In genomic region chr12:46456356-46457334, GRCh38 we compare ENCODE assay signal across 15 cellular contexts.
DNase-seq lines count a peak whose midpoint lies in the region; ATAC-seq, FAIRE-seq and TF ChIP-seq lines count a peak whose summit lies in the region.
"Had no signal": no experiment of that assay in that cellular context is flagged by ENCODE, and none has a peak within 500 bp of the region (broad histone marks: within the 10 kb centered on the region; RNA-seq: fewer than 3 reads in every experiment).

No MANE protein-coding gene starts in this region.

- no peak overlapping the region for H3K4me3 ChIP-seq in fibroblast of villous mesenchyme (ENCODE audit: low read depth, low read length)
- H3K4me3 ChIP-seq in vagina: no peak overlapping the region
- H3K4me3 ChIP-seq in prostate gland: no peak overlapping the region
- H3K4me3 ChIP-seq: cardiac muscle cell had no signal

- peak; percentile 69 for FAIRE-seq in TTC549 (lab: Jason Lieb, UNC)

- no peaks in the 10 kb centered on the region for H3K9me3 ChIP-seq in vagina
- no peaks in the 10 kb centered on the region for H3K9me3 ChIP-seq in prostate gland

- H3K9me3 Mint-ChIP-seq in stimulated activated naive CD8-positive, alpha-beta T cell treated with anti-CD3 and anti-CD28 coated beads, Interleukin-15, Interleukin-2, amounts not matched to agents 100 ng/mL and 50 ng/mL, for 24 hours: no peaks in the 10 kb centered on the region
- H3K9me3 Mint-ChIP-seq: CD8-positive, alpha-beta T cell had no signal

- ATAC-seq in stimulated activated naive CD8-positive, alpha-beta T cell treated with anti-CD3 and anti-CD28 coated beads, Interleukin-15, Interleukin-2, amounts not matched to agents 100 U/mL and 50 U/mL, for 24 hours: no peak
- ATAC-seq in GM18517 (IDR thresholded peaks at IDR 0.05; ENCODE audit: unreplicated experiment) (no peak), HG03025 (IDR thresholded peaks at IDR 0.05; ENCODE audit: low FRiP score, unreplicated experiment) (no peak)
- ATAC-seq: CD8-positive, alpha-beta T cell; left colon had no signal

- no peaks in the 10 kb centered on the region for H3K36me3 ChIP-seq in vagina
- H3K36me3 ChIP-seq in prostate gland: no peaks in the 10 kb centered on the region
- H3K36me3 ChIP-seq: cardiac muscle cell had no signal

- DNase-seq in stimulated activated naive CD8-positive, alpha-beta T cell treated with anti-CD3 and anti-CD28 coated beads, Interleukin-15, Interleukin-2, amounts not matched to agents 100 U/mL and 50 U/mL, for 24 hours: no peak
- DNase-seq in fibroblast of villous mesenchyme (ENCODE audit: low read depth) (peak; percentile 88), vagina (ENCODE audit: extremely low spot score in 2 of 2) (no peak), prostate gland (ENCODE audit: low spot score) (no peak)
- DNase-seq: CD8-positive, alpha-beta T cell; left colon; NCI-H1105; NCI-H524; occipital lobe; stimulated activated CD4-positive, alpha-beta T cell treated with anti-CD3 and anti-CD28 coated beads, Interleukin-4, amount 100 ng/mL, for 1 hour had no signal

- intact Hi-C loops in vagina (cut with DNase I): no loop called here
- intact Hi-C loops in prostate gland (cut with DNase I): no loop called here

- no peaks in the 10 kb centered on the region for H3K27me3 Mint-ChIP-seq in stimulated activated naive CD8-positive, alpha-beta T cell treated with anti-CD3 and anti-CD28 coated beads, Interleukin-15, Interleukin-2, amounts not matched to agents 100 ng/mL and 50 ng/mL, for 24 hours

- peak overlapping the region; percentile 80 for H3K27ac Mint-ChIP-seq in stimulated activated naive CD8-positive, alpha-beta T cell treated with anti-CD3 and anti-CD28 coated beads, Interleukin-15, Interleukin-2, amounts not matched to agents 100 ng/mL and 50 ng/mL, for 24 hours

- no peaks in the 10 kb centered on the region for H3K27me3 ChIP-seq in vagina
- no peaks in the 10 kb centered on the region for H3K27me3 ChIP-seq in prostate gland (replicated peaks; ENCODE audit: insufficient read depth)
- H3K27me3 ChIP-seq: cardiac muscle cell had no signal

- WGBS in prostate gland: 46% methylated on average over 5 of the region's 5 CpGs

- H3K36me3 Mint-ChIP-seq in stimulated activated naive CD8-positive, alpha-beta T cell treated with anti-CD3 and anti-CD28 coated beads, Interleukin-15, Interleukin-2, amounts not matched to agents 100 ng/mL and 50 ng/mL, for 24 hours (ENCODE audit: low read depth): no peaks in the 10 kb centered on the region
- H3K36me3 Mint-ChIP-seq: CD8-positive, alpha-beta T cell had no signal

- TF ChIP-seq CTCF in fibroblast of villous mesenchyme (IDR thresholded peaks at IDR 0.05; ENCODE audit: insufficient read depth, low read depth, low read length): no peak
- TF ChIP-seq CTCF in vagina (IDR thresholded peaks at IDR 0.05): no peak
- no peak for TF ChIP-seq CTCF in prostate gland (IDR thresholded peaks at IDR 0.05)

- TF ChIP-seq POLR2A in vagina (IDR thresholded peaks at IDR 0.05) (no peak), prostate gland (IDR thresholded peaks at IDR 0.05) (no peak)

- peak overlapping the region; percentile 63 for H3K4me3 Mint-ChIP-seq in stimulated activated naive CD8-positive, alpha-beta T cell treated with anti-CD3 and anti-CD28 coated beads, Interleukin-15, Interleukin-2, amounts not matched to agents 100 ng/mL and 50 ng/mL, for 24 hours

- H3K4me1 ChIP-seq in vagina (peaks cover 63% of the 10 kb centered on the region), prostate gland (replicated peaks) (no peaks in the 10 kb centered on the region)

- H3K27ac ChIP-seq in vagina (peak overlapping the region; percentile 25), prostate gland (no peak overlapping the region)
- H3K27ac ChIP-seq: cardiac muscle cell had no signal

- peaks cover 78% of the 10 kb centered on the region for H3K4me1 Mint-ChIP-seq in stimulated activated naive CD8-positive, alpha-beta T cell treated with anti-CD3 and anti-CD28 coated beads, Interleukin-15, Interleukin-2, amounts not matched to agents 100 ng/mL and 50 ng/mL, for 24 hours (ENCODE audit: low read depth)
